In the genomic region with DNA sequence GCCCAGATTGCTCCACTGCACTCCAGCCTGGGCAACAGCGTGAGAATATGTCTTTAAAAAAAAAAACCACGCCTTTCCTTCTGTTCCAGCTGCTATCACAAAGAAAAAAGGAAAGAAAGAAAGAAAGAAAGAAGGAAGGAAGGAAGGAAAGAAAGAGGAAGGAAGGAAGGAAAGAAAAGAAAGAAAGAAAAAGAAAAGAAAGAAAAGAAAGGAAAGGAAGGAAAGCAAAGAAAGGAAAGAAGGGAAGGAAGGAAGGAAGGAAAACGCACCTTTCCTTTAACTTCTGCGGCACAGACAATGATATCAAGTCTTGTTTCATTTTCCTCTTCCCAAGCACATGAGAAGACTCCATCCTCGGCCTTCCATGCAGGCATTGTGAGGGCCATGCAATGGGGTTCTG, we compare ENCODE assay signal across 24 cellular contexts.
"Had no signal": no experiment of that assay in that cellular context is flagged by ENCODE, and none has a peak within 500 bp of the region (broad histone marks: within the 10 kb centered on the region; RNA-seq: fewer than 3 reads in every experiment).

No MANE protein-coding gene starts in this region.

- ATAC-seq: effector memory CD8-positive, alpha-beta T cell; left colon; left ventricle myocardium superior; lower lobe of right lung; naive thymus-derived CD8-positive, alpha-beta T cell; right lobe of liver; stimulated activated naive B cell treated with anti-CD40 and anti-IgM and Interleukin-4, amounts not matched to agents 10 μg/mL and 1 μg/mL and 100 μg/mL, for 72 hours had no signal

- H3K4me1 Mint-ChIP-seq: immature natural killer cell; naive thymus-derived CD8-positive, alpha-beta T cell; stimulated activated naive B cell treated with anti-CD40 and anti-IgM and Interleukin-4, amounts not matched to agents 10 μg/mL and 1 μg/mL and 100 μg/mL, for 72 hours had no signal

- H3K9me3 ChIP-seq: lower lobe of right lung, right lobe of liver, thoracic aorta, tibial nerve, upper lobe of left lung had no signal

- H3K4me3 Mint-ChIP-seq: effector memory CD8-positive, alpha-beta T cell; immature natural killer cell; naive thymus-derived CD8-positive, alpha-beta T cell; nephron progenitor cell; stimulated activated naive B cell treated with anti-CD40 and anti-IgM and Interleukin-4, amounts not matched to agents 10 μg/mL and 1 μg/mL and 100 μg/mL, for 72 hours; stimulated activated naive CD8-positive, alpha-beta T cell treated with anti-CD3 and anti-CD28 coated beads, Interleukin-15, Interleukin-2, amounts not matched to agents 100 ng/mL and 50 ng/mL, for 24 hours had no signal

- DNase-seq: cortex of kidney; effector memory CD8-positive, alpha-beta T cell; hypothalamus; immature natural killer cell; islet precursor cell; kidney glomerular epithelial cell; left colon; left ventricle myocardium superior; lower lobe of right lung; naive thymus-derived CD8-positive, alpha-beta T cell; nephron progenitor cell; nucleus accumbens; right lobe of liver; small intestine; stimulated activated CD4-positive, alpha-beta T cell treated with anti-CD3 and anti-CD28 coated beads, Interleukin-15, amount 100 ng/mL, for 24 hours; stimulated activated CD4-positive, alpha-beta T cell treated with anti-CD3 and anti-CD28 coated beads, Interleukin-2, amount 100 ng/mL, for 48 hours; stimulated activated naive B cell treated with anti-CD40 and anti-IgM and Interleukin-4, amounts not matched to agents 10 μg/mL and 1 μg/mL and 100 μg/mL, for 72 hours; upper lobe of left lung had no signal

- H3K27me3 ChIP-seq: right lobe of liver, tibial nerve, upper lobe of left lung had no signal

- H3K4me3 ChIP-seq: lower lobe of right lung, right lobe of liver, thoracic aorta, tibial nerve, upper lobe of left lung had no signal

- H3K9me3 Mint-ChIP-seq: effector memory CD8-positive, alpha-beta T cell; immature natural killer cell; naive thymus-derived CD8-positive, alpha-beta T cell; stimulated activated naive B cell treated with anti-CD40 and anti-IgM and Interleukin-4, amounts not matched to agents 10 μg/mL and 1 μg/mL and 100 μg/mL, for 72 hours; stimulated activated naive CD8-positive, alpha-beta T cell treated with anti-CD3 and anti-CD28 coated beads, Interleukin-15, Interleukin-2, amounts not matched to agents 100 ng/mL and 50 ng/mL, for 24 hours had no signal

- FAIRE-seq: endometrium, frontal cortex, small intestine, urothelium cell line had no signal

- H3K36me3 ChIP-seq: lower lobe of right lung, right lobe of liver, thoracic aorta, tibial nerve, upper lobe of left lung had no signal

- H3K27ac Mint-ChIP-seq: effector memory CD8-positive, alpha-beta T cell; immature natural killer cell; naive thymus-derived CD8-positive, alpha-beta T cell; nephron progenitor cell; stimulated activated naive B cell treated with anti-CD40 and anti-IgM and Interleukin-4, amounts not matched to agents 10 μg/mL and 1 μg/mL and 100 μg/mL, for 72 hours; stimulated activated naive CD8-positive, alpha-beta T cell treated with anti-CD3 and anti-CD28 coated beads, Interleukin-15, Interleukin-2, amounts not matched to agents 100 ng/mL and 50 ng/mL, for 24 hours had no signal

- H3K36me3 Mint-ChIP-seq: immature natural killer cell; naive thymus-derived CD8-positive, alpha-beta T cell; stimulated activated naive B cell treated with anti-CD40 and anti-IgM and Interleukin-4, amounts not matched to agents 10 μg/mL and 1 μg/mL and 100 μg/mL, for 72 hours had no signal

- H3K4me1 ChIP-seq: right lobe of liver had no signal

- H3K27ac ChIP-seq: lower lobe of right lung, right lobe of liver, thoracic aorta, tibial nerve, upper lobe of left lung had no signal
